Comparison of ENCODE assay signal across 1 cellular context in the genomic region with DNA sequence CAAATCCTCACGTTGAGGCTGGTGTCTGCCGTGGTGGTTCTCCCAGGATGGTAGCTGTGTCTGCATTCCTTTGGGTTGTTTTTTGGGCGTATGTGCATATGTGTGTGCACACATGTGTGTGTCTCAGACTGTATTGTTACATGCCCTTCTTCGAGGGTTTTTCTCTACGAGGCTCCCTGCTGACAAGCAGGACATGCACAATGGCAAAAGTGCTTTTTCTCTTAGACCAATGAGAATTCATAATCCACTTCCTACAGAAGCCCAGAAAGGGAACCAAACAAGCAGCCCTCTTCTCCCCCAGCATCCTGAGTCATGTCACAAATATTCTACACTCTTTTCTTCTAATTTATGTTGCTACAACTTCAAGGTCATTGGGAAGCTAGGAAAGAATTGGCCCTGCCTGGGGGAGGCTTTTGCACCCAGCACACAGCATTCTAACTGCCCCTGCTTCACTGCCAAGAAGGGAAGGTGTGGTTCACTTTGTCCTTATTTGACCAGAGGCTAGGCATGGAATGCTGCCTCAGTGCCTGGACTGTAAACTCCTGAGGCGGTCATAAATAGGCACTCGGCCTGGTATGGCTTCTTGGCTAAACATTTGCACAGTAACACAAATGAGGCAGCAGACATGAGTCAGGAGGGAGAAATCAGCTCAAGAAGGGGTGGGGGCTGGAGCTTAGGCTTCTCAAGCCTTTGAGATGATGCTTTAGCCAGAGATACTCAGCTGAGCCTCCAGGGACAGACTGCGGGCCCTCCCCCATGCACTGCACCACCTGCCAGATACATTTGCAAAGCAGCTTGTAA.
TF ChIP-seq lines count a peak whose summit lies in the region.

No MANE protein-coding gene starts in this region.

TF ChIP-seq in liver, 16 proteins besides CTCF, POLR2A, EP300 and RAD21 (continued from another document):
- TF ChIP-seq, protein P1, sequence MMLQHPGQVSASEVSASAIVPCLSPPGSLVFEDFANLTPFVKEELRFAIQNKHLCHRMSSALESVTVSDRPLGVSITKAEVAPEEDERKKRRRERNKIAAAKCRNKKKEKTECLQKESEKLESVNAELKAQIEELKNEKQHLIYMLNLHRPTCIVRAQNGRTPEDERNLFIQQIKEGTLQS (IDR thresholded peaks at IDR 0.05): no peak
- TF ChIP-seq JUND (IDR thresholded peaks at IDR 0.05) (peak in 1 of 2 donors; percentile 56), TAF1 (conservative IDR thresholded peaks at IDR 0.05) (no peak), NR2F2 (IDR thresholded peaks at IDR 0.05) (peak; percentile 36), RXRA (IDR thresholded peaks at IDR 0.05) (peak in 1 of 2 donors; percentile 44), HNF4A (conservative IDR thresholded peaks at IDR 0.05) (no peak)
- TF ChIP-seq, protein P2, sequence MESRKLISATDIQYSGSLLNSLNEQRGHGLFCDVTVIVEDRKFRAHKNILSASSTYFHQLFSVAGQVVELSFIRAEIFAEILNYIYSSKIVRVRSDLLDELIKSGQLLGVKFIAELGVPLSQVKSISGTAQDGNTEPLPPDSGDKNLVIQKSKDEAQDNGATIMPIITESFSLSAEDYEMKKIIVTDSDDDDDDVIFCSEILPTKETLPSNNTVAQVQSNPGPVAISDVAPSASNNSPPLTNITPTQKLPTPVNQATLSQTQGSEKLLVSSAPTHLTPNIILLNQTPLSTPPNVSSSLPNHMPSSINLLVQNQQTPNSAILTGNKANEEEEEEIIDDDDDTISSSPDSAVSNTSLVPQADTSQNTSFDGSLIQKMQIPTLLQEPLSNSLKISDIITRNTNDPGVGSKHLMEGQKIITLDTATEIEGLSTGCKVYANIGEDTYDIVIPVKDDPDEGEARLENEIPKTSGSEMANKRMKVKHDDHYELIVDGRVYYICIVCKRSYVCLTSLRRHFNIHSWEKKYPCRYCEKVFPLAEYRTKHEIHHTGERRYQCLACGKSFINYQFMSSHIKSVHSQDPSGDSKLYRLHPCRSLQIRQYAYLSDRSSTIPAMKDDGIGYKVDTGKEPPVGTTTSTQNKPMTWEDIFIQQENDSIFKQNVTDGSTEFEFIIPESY (IDR thresholded peaks at IDR 0.05): no peak
